ENCODE assay signal across 15 cellular contexts in the genomic region with DNA sequence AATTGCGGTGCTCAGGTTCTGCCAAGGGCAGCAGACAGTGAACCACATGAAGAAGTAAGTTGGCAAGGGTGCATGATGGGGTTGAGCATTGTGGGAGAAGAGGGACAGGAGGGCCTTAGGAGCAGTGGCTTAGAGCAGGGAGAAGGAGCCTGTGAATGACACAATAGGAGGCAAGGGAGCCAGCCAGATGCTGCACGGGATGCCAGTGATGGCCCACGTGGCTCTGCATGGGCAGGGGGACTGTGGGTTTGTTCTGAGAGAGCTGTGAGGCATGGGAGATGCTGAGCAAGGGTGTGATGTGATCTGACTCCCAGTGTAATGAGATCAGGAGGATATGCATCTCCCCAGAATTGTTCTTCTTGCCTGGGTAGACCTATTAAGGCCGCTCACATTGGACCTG.
DNase-seq lines count a peak whose midpoint lies in the region; ATAC-seq and TF ChIP-seq lines count a peak whose summit lies in the region.
"Had no signal": no experiment of that assay in that cellular context is flagged by ENCODE, and none has a peak within 500 bp of the region (broad histone marks: within the 10 kb centered on the region; RNA-seq: fewer than 3 reads in every experiment).

No MANE protein-coding gene starts in this region.

- intact Hi-C loops in IMR-90 (cut with micrococcal nuclease): no loop called here
- intact Hi-C loops in head of caudate nucleus (cut with DNase I): no loop called here
- intact Hi-C loops in PC-3 (cut with micrococcal nuclease): no loop called here

- no peak overlapping the region for H2AK5ac ChIP-seq in IMR-90 (ENCODE audit: low read depth, low read length)

- H2AK9ac ChIP-seq in IMR-90 (replicated peaks; ENCODE audit: low read depth, low read length, poor library complexity): no peak overlapping the region

- POLR2A ChIA-PET in IMR-90 (lab: Charles Lee; ENCODE audit: unreplicated experiment): no interaction called here
- POLR2A ChIA-PET in PC-3 (lab: Charles Lee; ENCODE audit: unreplicated experiment): no interaction called here

- H2AFZ ChIP-seq in IMR-90 (replicated peaks; ENCODE audit: low read length, poor library complexity) (peak overlapping the region; percentile 14), PC-3 (ENCODE audit: low read length) (no peak overlapping the region)
- H2AFZ ChIP-seq: PC-9 had no signal

- H3K14ac ChIP-seq in IMR-90 (replicated peaks; ENCODE audit: low read depth, low read length): no peak overlapping the region

- H3K56ac ChIP-seq in IMR-90 (ENCODE audit: extremely low read depth, insufficient read depth, low read length): no peak overlapping the region

- H4K5ac ChIP-seq in IMR-90 (ENCODE audit: low read depth, low read length): no peak overlapping the region

- peak; percentile 71 for DNase-seq in Ammon's horn (ENCODE audit: low spot score)
- no peak for DNase-seq in IMR-90
- DNase-seq in head of caudate nucleus: peak in 41 of 42 donors; percentile 28 to 91 (median 67)
- DNase-seq in pons (ENCODE audit: low spot score): peak; percentile 73
- DNase-seq in PC-3: no peak
- no peak for DNase-seq in H4 (ENCODE audit: low spot score)
- no peak for DNase-seq in DMS153 treated with DMSO at 0.1 percent for 48 hours (lab: John Stamatoyannopoulos, UW; ENCODE audit: unreplicated experiment)
- DNase-seq in NCI-H2081 (lab: John Stamatoyannopoulos, UW): no peak
- DNase-seq: DMS79, H9, NCI-H1417, NCI-H1930, NCI-H2171 treated with DMSO at 0.1 percent for 48 hours, PC-9 had no signal

- H2BK120ac ChIP-seq in IMR-90 (ENCODE audit: low read depth, low read length): no peak overlapping the region

- no peak overlapping the region for H4K91ac ChIP-seq in IMR-90 (ENCODE audit: insufficient read depth, low read depth, low read length)

- H4K20me1 ChIP-seq in IMR-90 (ENCODE audit: insufficient read depth, low read length) (no peaks in the 10 kb centered on the region), PC-3 (ENCODE audit: low read length) (no peaks in the 10 kb centered on the region)

- H3K4me2 ChIP-seq in IMR-90 (ENCODE audit: low read depth, low read length): no peak overlapping the region
- H3K4me2 ChIP-seq in PC-3 (ENCODE audit: low read length): no peak overlapping the region
- H3K4me2 ChIP-seq: PC-9 had no signal

- H3K9me3 ChIP-seq in IMR-90 (ENCODE audit: control insufficient read depth, insufficient read depth, low read length) (no peaks in the 10 kb centered on the region), PC-3 (ENCODE audit: low read length) (no peaks in the 10 kb centered on the region)

- H2BK20ac ChIP-seq in IMR-90 (ENCODE audit: low read depth, low read length): no peak overlapping the region

- no peak for TF ChIP-seq RAD21 in IMR-90 (IDR thresholded peaks at IDR 0.05; ENCODE audit: low read length)

- H3K9ac ChIP-seq in IMR-90 (ENCODE audit: low read depth, low read length): no peak overlapping the region
- H3K9ac ChIP-seq in PC-3 (ENCODE audit: low read length): no peak overlapping the region

- H3K23ac ChIP-seq in IMR-90 (ENCODE audit: low read depth, low read length): no peak overlapping the region

- ATAC-seq in IMR-90 (ENCODE audit: low read depth) (no peak), PC-3 (no peak)

- H3K4ac ChIP-seq in IMR-90 (ENCODE audit: low read depth, low read length): no peak overlapping the region

- H3K9me1 ChIP-seq in IMR-90 (ENCODE audit: insufficient read depth, low read length): no peaks in the 10 kb centered on the region

- H3K27ac ChIP-seq in IMR-90 (ENCODE audit: insufficient read depth, low read length) (no peak overlapping the region), PC-3 (ENCODE audit: low read length) (no peak overlapping the region)
- H3K27ac ChIP-seq: C4-2B, PC-9 had no signal

- TF ChIP-seq POLR2A in IMR-90 (IDR thresholded peaks at IDR 0.05; ENCODE audit: low read depth, low read length): no peak

- in situ Hi-C loops in IMR-90 (cut with MboI; ENCODE audit: low sequenced_read_pairs): no loop called here

- no peak for TF ChIP-seq CTCF in IMR-90 (conservative IDR thresholded peaks at IDR 0.05; ENCODE audit: low read depth, low read length)
- TF ChIP-seq CTCF in PC-3 (conservative IDR thresholded peaks at IDR 0.05; ENCODE audit: low read depth, low read length): no peak

- no peak overlapping the region for H2BK5ac ChIP-seq in IMR-90 (ENCODE audit: low read depth, low read length, poor library complexity, severe bottlenecking)

- H3K79me2 ChIP-seq in PC-3 (ENCODE audit: low read length): no peaks in the 10 kb centered on the region

- BruUV-seq in IMR-90 (replicated peaks; lab: Mats Ljungman, UMichigan) (no TSS peak), PC-3 (replicated peaks; lab: Mats Ljungman, UMichigan) (no TSS peak)

- no peaks in the 10 kb centered on the region for H3K27me3 ChIP-seq in IMR-90 (ENCODE audit: control insufficient read depth, insufficient read depth, low read length)
- H3K27me3 ChIP-seq in PC-3 (ENCODE audit: low read length): no peaks in the 10 kb centered on the region

- H3K4me3 ChIP-seq in IMR-90 (ENCODE audit: insufficient read depth, low read depth, low read length) (no peak overlapping the region), PC-3 (ENCODE audit: low read length) (no peak overlapping the region)
- H3K4me3 ChIP-seq: PC-9 had no signal

- CTCF ChIA-PET in IMR-90 (lab: Yijun Ruan, JAX) (no interaction called here), PC-3 (lab: Charles Lee) (no interaction called here)

- WGBS in IMR-90 (ENCODE audit: extremely low coverage in 2 of 2, insufficient read length in 1 of 2), 2 experiments: 50% methylated on average over 1 of the region's 4 CpGs; no CpG with 5 or more reads in 1 of the 2 experiments

- H3K36me3 ChIP-seq in IMR-90 (ENCODE audit: control insufficient read depth, insufficient read depth, low read length) (no peaks in the 10 kb centered on the region), PC-3 (ENCODE audit: low read depth, low read length) (no peaks in the 10 kb centered on the region)

- no peak overlapping the region for H2BK15ac ChIP-seq in IMR-90 (ENCODE audit: low read depth, low read length)

- H3K9me2 ChIP-seq in PC-3 (replicated peaks; ENCODE audit: low read length): no peaks in the 10 kb centered on the region

- no peak overlapping the region for H3K18ac ChIP-seq in IMR-90 (ENCODE audit: low read depth, low read length)

- dilution Hi-C loops in IMR-90 (cut with HindIII; ENCODE audit: low sequenced_read_pairs, unreplicated experiment): no loop called here

- H3F3A ChIP-seq in PC-3 (ENCODE audit: low read length, unreplicated experiment): no peaks in the 10 kb centered on the region

- H3K4me1 ChIP-seq in IMR-90 (ENCODE audit: control insufficient read depth, insufficient read depth, low read length) (no peaks in the 10 kb centered on the region), PC-3 (ENCODE audit: insufficient read depth, low read length) (no peaks in the 10 kb centered on the region)

- no peaks in the 10 kb centered on the region for H3K79me1 ChIP-seq in IMR-90 (ENCODE audit: low read depth in 1 of 2, low read length in 2 of 2)

- H4K8ac ChIP-seq in IMR-90 (ENCODE audit: low read depth in 2 of 2, low read length in 2 of 2): no peak overlapping the region

TF ChIP-seq in IMR-90, 13 proteins besides CTCF, POLR2A, EP300 and RAD21:
- TF ChIP-seq USF2 (IDR thresholded peaks at IDR 0.05; ENCODE audit: low read depth, low read length): no peak
- no peak for TF ChIP-seq RCOR1 (IDR thresholded peaks at IDR 0.05; ENCODE audit: insufficient replicate concordance, low read length)
- no peak for TF ChIP-seq RFX5 (IDR thresholded peaks at IDR 0.05; ENCODE audit: low read depth, low read length)
- TF ChIP-seq CEBPB (IDR thresholded peaks at IDR 0.05; ENCODE audit: low read depth, low read length): no peak
- no peak for TF ChIP-seq ELK1 (IDR thresholded peaks at IDR 0.05; ENCODE audit: borderline replicate concordance, low read depth, low read length)
- no peak for TF ChIP-seq MXI1 (IDR thresholded peaks at IDR 0.05; ENCODE audit: borderline replicate concordance, low read depth, low read length)
- TF ChIP-seq MAZ (IDR thresholded peaks at IDR 0.05; ENCODE audit: borderline replicate concordance, low read depth, low read length): no peak
- TF ChIP-seq CHD1 (IDR thresholded peaks at IDR 0.05; ENCODE audit: low read depth, low read length): no peak
- TF ChIP-seq FOS (IDR thresholded peaks at IDR 0.05; ENCODE audit: low read depth, low read length): no peak
- TF ChIP-seq NFE2L2 (IDR thresholded peaks at IDR 0.05; ENCODE audit: low read depth, low read length): no peak
- TF ChIP-seq MAFK (IDR thresholded peaks at IDR 0.05; ENCODE audit: low read depth, low read length): no peak
- TF ChIP-seq BHLHE40 (IDR thresholded peaks at IDR 0.05; ENCODE audit: low read depth, low read length): no peak
- no peak for TF ChIP-seq SMC3 (IDR thresholded peaks at IDR 0.05; ENCODE audit: low read depth, low read length)

Comparison
In these comparisons a context has a peak if more than half of its experiments do, and no peak if none do; other contexts are left out.
1. DNase-seq: peak in Ammon's horn (single experiment), head of caudate nucleus (41 of 42) and pons (single experiment); none in IMR-90 (single experiment), PC-3 (single experiment), H4 (single experiment), DMS153 treated with DMSO at 0.1 percent for 48 hours (single experiment) and NCI-H2081 (0 of 2).